Comparison of ENCODE assay signal across 22 cellular contexts in genomic region chr7:5334671-5335070, GRCh38.
"Had no signal": no experiment of that assay in that cellular context is flagged by ENCODE, and none has a peak within 500 bp of the region (broad histone marks: within the 10 kb centered on the region; RNA-seq: fewer than 3 reads in every experiment).

No MANE protein-coding gene starts in this region.

- H3K27ac ChIP-seq: cardiac muscle cell, esophagus squamous epithelium, psoas muscle, right lobe of liver had no signal

- H3K27ac Mint-ChIP-seq: activated B cell treated with CpG ODN at 0.5 μM for 24 hours; activated CD8-positive, alpha-beta T cell treated with anti-CD3 and anti-CD28 coated beads for 36 hours; activated naive CD8-positive, alpha-beta T cell treated with anti-CD3 and anti-CD28 coated beads for 36 hours; activated T-helper 17 cell treated with anti-CD3 and anti-CD28 coated beads, Interleukin-2, amount 50 U/mL, for 72 hours had no signal

- H3K27me3 ChIP-seq: cardiac muscle cell, esophagus squamous epithelium, right lobe of liver, stomach had no signal

- H3K4me1 ChIP-seq: esophagus squamous epithelium, psoas muscle, right lobe of liver had no signal

- H3K9me3 Mint-ChIP-seq: neural crest cell had no signal

- H3K9me3 ChIP-seq: psoas muscle, right lobe of liver had no signal

- DNase-seq: activated B cell treated with CpG ODN at 0.5 μM for 24 hours; activated CD4-positive, alpha-beta T cell treated with anti-CD3 and anti-CD28 coated beads for 48 hours; activated CD8-positive, alpha-beta T cell treated with anti-CD3 and anti-CD28 coated beads for 36 hours; activated naive CD4-positive, alpha-beta T cell; activated naive CD8-positive, alpha-beta T cell treated with anti-CD3 and anti-CD28 coated beads for 36 hours; activated T-cell treated with anti-CD3 and anti-CD28 coated beads, Interleukin-2, amount 50 U/mL, for 1 hour; amniotic stem cell; dermis blood vessel endothelial cell; effector memory CD4-positive, alpha-beta T cell; esophagus squamous epithelium; midbrain; psoas muscle; right lobe of liver; stimulated activated CD4-positive, alpha-beta T cell treated with anti-CD3 and anti-CD28 coated beads, Interleukin-4, amount 100 ng/mL, for 1 hour; stomach; SW 1271 had no signal

- H3K27me3 Mint-ChIP-seq: activated B cell treated with CpG ODN at 0.5 μM for 24 hours; activated CD8-positive, alpha-beta T cell treated with anti-CD3 and anti-CD28 coated beads for 36 hours; activated naive CD8-positive, alpha-beta T cell treated with anti-CD3 and anti-CD28 coated beads for 36 hours; activated T-helper 17 cell treated with anti-CD3 and anti-CD28 coated beads, Interleukin-2, amount 50 U/mL, for 72 hours had no signal

- ATAC-seq: activated CD8-positive, alpha-beta T cell treated with anti-CD3 and anti-CD28 coated beads for 36 hours; activated T-helper 17 cell treated with anti-CD3 and anti-CD28 coated beads, Interleukin-2, amount 50 U/mL, for 72 hours; psoas muscle had no signal

- H3K4me3 ChIP-seq: cardiac muscle cell, esophagus squamous epithelium, lung, psoas muscle, right lobe of liver, smooth muscle cell, stomach had no signal

- H3K4me2 ChIP-seq: smooth muscle cell had no signal

- FAIRE-seq: endothelial cell of umbilical vein had no signal

- H3K4me3 Mint-ChIP-seq: activated B cell treated with CpG ODN at 0.5 μM for 24 hours; activated CD8-positive, alpha-beta T cell treated with anti-CD3 and anti-CD28 coated beads for 36 hours; activated naive CD8-positive, alpha-beta T cell treated with anti-CD3 and anti-CD28 coated beads for 36 hours; activated T-helper 17 cell treated with anti-CD3 and anti-CD28 coated beads, Interleukin-2, amount 50 U/mL, for 72 hours; neural crest cell had no signal

- H3K4me1 Mint-ChIP-seq: neural crest cell had no signal
